In genomic region chr11:121522043-121522941, GRCh38 we compare ENCODE assay signal across 17 cellular contexts.
DNase-seq lines count a peak whose midpoint lies in the region; ATAC-seq and TF ChIP-seq lines count a peak whose summit lies in the region.
"Had no signal": no experiment of that assay in that cellular context is flagged by ENCODE, and none has a peak within 500 bp of the region (broad histone marks: within the 10 kb centered on the region; RNA-seq: fewer than 3 reads in every experiment).

No MANE protein-coding gene starts in this region.

- H3F3A ChIP-seq in GM23338 (replicated peaks; ENCODE audit: low read depth) = no peaks in the 10 kb centered on the region

- H3K27me3 ChIP-seq in CD4-positive, alpha-beta T cell (ENCODE audit: control insufficient read depth, insufficient read depth, low read length) = no peaks in the 10 kb centered on the region
- no peaks in the 10 kb centered on the region for H3K27me3 ChIP-seq in GM23338 (ENCODE audit: insufficient read depth)
- H3K27me3 ChIP-seq in ascending aorta = no peaks in the 10 kb centered on the region
- H3K27me3 ChIP-seq in WERI-Rb-1 (ENCODE audit: insufficient read depth, low read depth, severe bottlenecking) = no peaks in the 10 kb centered on the region
- H3K27me3 ChIP-seq: gastroesophageal sphincter had no signal

- H3K27ac Mint-ChIP-seq in CD4-positive, alpha-beta T cell = peak overlapping the region; percentile 59
- no peak overlapping the region for H3K27ac Mint-ChIP-seq in GM23338
- H3K27ac Mint-ChIP-seq in natural killer cell treated with Interleukin-12 subunit alpha and Interleukin-12 subunit beta and Interleukin-15 and Interleukin-18, amount 100 ng/mL, for 72 hours = peak overlapping the region; percentile 11 to 50
- H3K27ac Mint-ChIP-seq: activated CD4-positive, alpha-beta T cell treated with anti-CD3 and anti-CD28 coated beads, Interleukin-2, amount 10 ng/mL, durations not matched to agents 7 days and 5 days; stimulated activated memory B cell treated with anti-CD40 and anti-IgM and Interleukin-4, amounts not matched to agents 10 μg/mL and 1 μg/mL and 100 μg/mL, for 72 hours had no signal

- CTCF ChIA-PET in CD4-positive, alpha-beta T cell (lab: Charles Lee) = interaction anchor here (1.0 kb wide), 1 partner anchor 134 kb away, joined by 3 read pairs; no protein-coding TSS in a partner anchor

- intact Hi-C loops in CD4-positive, alpha-beta T cell (cut with DNase I, micrococcal nuclease) = no loop called here
- intact Hi-C loops in ascending aorta (cut with DNase I) = no loop called here

- H3K9me3 Mint-ChIP-seq in CD4-positive, alpha-beta T cell = no peaks in the 10 kb centered on the region
- no peaks in the 10 kb centered on the region for H3K9me3 Mint-ChIP-seq in GM23338
- H3K9me3 Mint-ChIP-seq in natural killer cell treated with Interleukin-12 subunit alpha and Interleukin-12 subunit beta and Interleukin-15 and Interleukin-18, amount 100 ng/mL, for 72 hours = peaks cover 3% of the 10 kb centered on the region

- no peak overlapping the region for H2AFZ ChIP-seq in GM23338

- no peak for TF ChIP-seq CTCF in CD4-positive, alpha-beta T cell (IDR thresholded peaks at IDR 0.05)
- TF ChIP-seq CTCF in GM23338 (conservative IDR thresholded peaks at IDR 0.05; ENCODE audit: low read depth in 2 of 2) = no peak
- no peak for TF ChIP-seq CTCF in ascending aorta (IDR thresholded peaks at IDR 0.05)
- no peak for TF ChIP-seq CTCF in WERI-Rb-1 (IDR thresholded peaks at IDR 0.05; ENCODE audit: low read depth, low read length)

- H3K4me2 ChIP-seq in GM23338 = no peak overlapping the region

- H3K27me3 Mint-ChIP-seq in CD4-positive, alpha-beta T cell = no peaks in the 10 kb centered on the region
- peaks cover 3% of the 10 kb centered on the region for H3K27me3 Mint-ChIP-seq in GM23338 (ENCODE audit: insufficient read depth, low read depth, poor library complexity)
- no peaks in the 10 kb centered on the region for H3K27me3 Mint-ChIP-seq in natural killer cell treated with Interleukin-12 subunit alpha and Interleukin-12 subunit beta and Interleukin-15 and Interleukin-18, amount 100 ng/mL, for 72 hours
- H3K27me3 Mint-ChIP-seq: activated CD4-positive, alpha-beta T cell treated with anti-CD3 and anti-CD28 coated beads, Interleukin-2, amount 10 ng/mL, durations not matched to agents 7 days and 5 days; stimulated activated memory B cell treated with anti-CD40 and anti-IgM and Interleukin-4, amounts not matched to agents 10 μg/mL and 1 μg/mL and 100 μg/mL, for 72 hours had no signal

- peaks cover 8% of the 10 kb centered on the region for H3K9me3 ChIP-seq in CD4-positive, alpha-beta T cell (ENCODE audit: control insufficient read depth, low read length)
- no peaks in the 10 kb centered on the region for H3K9me3 ChIP-seq in ascending aorta
- peaks cover 3% of the 10 kb centered on the region for H3K9me3 ChIP-seq in WERI-Rb-1 (ENCODE audit: severe bottlenecking)

- H3K9me2 ChIP-seq in GM23338 (ENCODE audit: insufficient read depth) = no peaks in the 10 kb centered on the region

- POLR2A ChIA-PET in CD4-positive, alpha-beta T cell (lab: Charles Lee) = no interaction called here

- peaks cover 94% of the 10 kb centered on the region for H3K36me3 Mint-ChIP-seq in CD4-positive, alpha-beta T cell (ENCODE audit: low read depth)
- peaks cover 59% of the 10 kb centered on the region for H3K36me3 Mint-ChIP-seq in GM23338 (ENCODE audit: low read depth)
- H3K36me3 Mint-ChIP-seq in natural killer cell treated with Interleukin-12 subunit alpha and Interleukin-12 subunit beta and Interleukin-15 and Interleukin-18, amount 100 ng/mL, for 72 hours = peaks cover 30% of the 10 kb centered on the region

- no peaks in the 10 kb centered on the region; the same call in 1 of the 2 replicates for H4K20me1 ChIP-seq in GM23338 (replicated peaks; ENCODE audit: insufficient read depth)

- no peak for DNase-seq in CD4-positive, alpha-beta T cell
- DNase-seq in GM23338 (ENCODE audit: low spot score) = no peak
- DNase-seq in ascending aorta (ENCODE audit: low spot score in 2 of 2) = no peak
- no peak for DNase-seq in natural killer cell treated with Interleukin-12 subunit alpha and Interleukin-12 subunit beta and Interleukin-15 and Interleukin-18, amount 100 ng/mL, for 72 hours (ENCODE audit: low spot score)
- DNase-seq in NCI-H446 treated with DMSO at 0.1 percent for 48 hours (lab: John Stamatoyannopoulos, UW) = no peak
- no peak for DNase-seq in SW480 (ENCODE audit: low spot score)
- no peak for DNase-seq in WERI-Rb-1
- DNase-seq: activated CD4-positive, alpha-beta T cell treated with anti-CD3 and anti-CD28 coated beads, Interleukin-2, amount 10 ng/mL, durations not matched to agents 7 days and 5 days; activated effector memory CD4-positive, alpha-beta T cell treated with anti-CD3 and anti-CD28 coated beads, Interleukin-2, amount 50 U/mL, for 16 hours; DMS79; NCI-H187; NCI-H526; T-helper 2 cell had no signal

- H3K27ac ChIP-seq in CD4-positive, alpha-beta T cell (ENCODE audit: low read depth, low read length) = no peak overlapping the region
- H3K27ac ChIP-seq in GM23338 (ENCODE audit: low read depth) = 0 out of 2 replicates have a peak overlapping the region, but pooled peaks have one; percentile 45
- H3K27ac ChIP-seq in ascending aorta = peak overlapping the region; percentile 76 to 80
- H3K27ac ChIP-seq in WERI-Rb-1 = no peak overlapping the region
- H3K27ac ChIP-seq: gastroesophageal sphincter, RWPE1 had no signal

- ATAC-seq in CD4-positive, alpha-beta T cell (ENCODE audit: poor library complexity) = no peak
- ATAC-seq in GM23338 = no peak
- peak in 1 of 2 donors; percentile 17 for ATAC-seq in natural killer cell treated with Interleukin-12 subunit alpha and Interleukin-12 subunit beta and Interleukin-15 and Interleukin-18, amount 100 ng/mL, for 72 hours
- ATAC-seq in HG03025 (IDR thresholded peaks at IDR 0.05; ENCODE audit: low FRiP score, unreplicated experiment) = no peak
- ATAC-seq: gastroesophageal sphincter; stimulated activated memory B cell treated with anti-CD40 and anti-IgM and Interleukin-4, amounts not matched to agents 10 μg/mL and 1 μg/mL and 100 μg/mL, for 72 hours had no signal

- peaks cover 49% of the 10 kb centered on the region for H3K4me1 Mint-ChIP-seq in CD4-positive, alpha-beta T cell (ENCODE audit: low read depth)
- no peaks in the 10 kb centered on the region for H3K4me1 Mint-ChIP-seq in GM23338
- peaks cover 42% of the 10 kb centered on the region in 2 donors for H3K4me1 Mint-ChIP-seq in natural killer cell treated with Interleukin-12 subunit alpha and Interleukin-12 subunit beta and Interleukin-15 and Interleukin-18, amount 100 ng/mL, for 72 hours (ENCODE audit: low read depth in 2 of 2)

- peaks cover 16% of the 10 kb centered on the region for H3K36me3 ChIP-seq in GM23338 (ENCODE audit: insufficient read depth)
- no peaks in the 10 kb centered on the region for H3K36me3 ChIP-seq in ascending aorta
- H3K36me3 ChIP-seq in WERI-Rb-1 = no peaks in the 10 kb centered on the region

- no peak overlapping the region for H3K4me3 ChIP-seq in GM23338
- no peak overlapping the region for H3K4me3 ChIP-seq in ascending aorta
- H3K4me3 ChIP-seq in WERI-Rb-1 (ENCODE audit: low read depth, low read length) = no peak overlapping the region
- H3K4me3 ChIP-seq: gastroesophageal sphincter had no signal

- H3K4me1 ChIP-seq in GM23338 (ENCODE audit: insufficient read depth) = no peaks in the 10 kb centered on the region
- H3K4me1 ChIP-seq in ascending aorta = peaks cover 4 to 23% of the 10 kb centered on the region in 2 donors

- peaks cover 6% of the 10 kb centered on the region; the same call in 1 of the 2 replicates for H3K79me2 ChIP-seq in GM23338 (replicated peaks; ENCODE audit: insufficient read depth)

- no peak overlapping the region for H3K4me3 Mint-ChIP-seq in CD4-positive, alpha-beta T cell
- H3K4me3 Mint-ChIP-seq in GM23338 = no peak overlapping the region
- H3K4me3 Mint-ChIP-seq in natural killer cell treated with Interleukin-12 subunit alpha and Interleukin-12 subunit beta and Interleukin-15 and Interleukin-18, amount 100 ng/mL, for 72 hours = no peak overlapping the region
- H3K4me3 Mint-ChIP-seq: activated CD4-positive, alpha-beta T cell treated with anti-CD3 and anti-CD28 coated beads, Interleukin-2, amount 10 ng/mL, durations not matched to agents 7 days and 5 days; stimulated activated memory B cell treated with anti-CD40 and anti-IgM and Interleukin-4, amounts not matched to agents 10 μg/mL and 1 μg/mL and 100 μg/mL, for 72 hours had no signal

TF ChIP-seq in GM23338, 12 proteins besides CTCF, POLR2A, EP300 and RAD21:
- TF ChIP-seq ETS1 (IDR thresholded peaks at IDR 0.05) (no peak), REST (IDR thresholded peaks at IDR 0.05; ENCODE audit: unreplicated experiment) (no peak)

Comparison
In these comparisons a context has a peak if more than half of its experiments do, and no peak if none do; other contexts are left out.
1. H3K27ac ChIP-seq: peak in GM23338 (single experiment) and ascending aorta (2 of 2); none in CD4-positive, alpha-beta T cell (single experiment) and WERI-Rb-1 (single experiment).